ENCODE assay signal across 34 cellular contexts in genomic region chr14:92240658-92241057, GRCh38.
"Had no signal": no experiment of that assay in that cellular context is flagged by ENCODE, and none has a peak within 500 bp of the region (broad histone marks: within the 10 kb centered on the region; RNA-seq: fewer than 3 reads in every experiment).

No MANE protein-coding gene starts in this region.

- H3K9me3 ChIP-seq: MG63 had no signal

- H3K27me3 ChIP-seq: MG63 had no signal

- DNase-seq: Karpas-422, Kasumi-1, MG63, MM.1S, MV-4-11, NCI-H1048, NCI-H1092, NCI-H1092 treated with DMSO at 0.1 percent for 48 hours, NCI-H1105, NCI-H1105 treated with DMSO at 0.1 percent for 48 hours, NCI-H1417, NCI-H1417 treated with DMSO at 0.1 percent for 48 hours, NCI-H1436, NCI-H1436 treated with DMSO at 0.1 percent for 48 hours, NCI-H146, NCI-H1694, NCI-H1694 treated with DMSO at 0.1 percent for 48 hours, NCI-H187, NCI-H187 treated with DMSO at 0.1 percent for 48 hours, NCI-H1930, NCI-H2029, NCI-H2029 treated with DMSO at 0.1 percent for 48 hours, NCI-H2081, NCI-H2081 treated with DMSO at 0.1 percent for 48 hours, NCI-H2107, NCI-H2171, NCI-H2171 treated with DMSO at 0.1 percent for 48 hours, NCI-H2227 treated with DMSO at 0.1 percent for 48 hours, NCI-H226, NCI-H345, NCI-H446, NCI-H446 treated with DMSO at 0.1 percent for 48 hours, NCI-H510A, NCI-H510A treated with DMSO at 0.1 percent for 48 hours had no signal

- H3K36me3 ChIP-seq: MG63 had no signal

- H3K4me3 ChIP-seq: MG63 had no signal
